ENCODE assay signal across 13 cellular contexts in the genomic region with DNA sequence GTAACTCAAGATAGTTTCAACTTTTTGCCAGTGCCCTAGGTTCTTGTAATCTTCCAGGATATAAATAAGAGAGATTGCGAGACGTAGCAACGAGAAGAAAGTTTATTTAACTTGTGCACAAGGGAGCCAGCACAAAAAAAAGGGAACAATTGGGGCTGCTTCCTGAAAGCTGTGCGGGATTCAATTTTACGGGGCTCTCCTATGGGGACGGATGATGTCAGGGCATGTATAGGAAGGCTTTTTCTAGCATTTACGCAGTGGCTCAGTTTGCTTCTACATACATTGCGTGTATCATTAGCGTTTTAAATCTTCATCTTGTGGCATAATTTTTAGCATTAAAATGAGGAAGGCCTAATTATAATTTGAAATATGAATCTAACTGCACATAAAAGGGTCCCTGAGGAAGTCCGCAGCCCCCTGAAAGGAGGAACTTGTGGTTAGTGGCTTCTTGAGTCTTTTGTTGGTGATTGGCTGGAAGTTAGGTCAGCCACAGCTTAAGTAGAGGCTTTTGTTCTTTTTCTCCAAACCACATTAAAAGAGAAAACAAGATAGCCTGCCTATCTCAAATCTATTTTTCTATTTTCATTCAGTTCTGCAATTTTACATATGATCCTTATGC.
DNase-seq lines count a peak whose midpoint lies in the region; ATAC-seq, FAIRE-seq and TF ChIP-seq lines count a peak whose summit lies in the region.
"Had no signal": no experiment of that assay in that cellular context is flagged by ENCODE, and none has a peak within 500 bp of the region (broad histone marks: within the 10 kb centered on the region; RNA-seq: fewer than 3 reads in every experiment).

No MANE protein-coding gene starts in this region.

- intact Hi-C loops in GM12878 (cut with micrococcal nuclease; ENCODE audit: unreplicated experiment) = loop anchor here (2.0 to 5.0 kb wide), 3 partner anchors 69 to 549 kb away; no protein-coding TSS in a partner anchor

- H3K27ac Mint-ChIP-seq in GM23338 (peak overlapping the region; percentile 55; the same call in 1 of the 2 replicates), osteocyte (ENCODE audit: unreplicated experiment) (no peak overlapping the region)

- no peak for TF ChIP-seq POLR2A in GM12878 (IDR thresholded peaks at IDR 0.05; ENCODE audit: low read depth, low read length)
- TF ChIP-seq POLR2A in erythroblast (IDR thresholded peaks at IDR 0.05; ENCODE audit: low read length) = no peak

- TF ChIP-seq EP300 in GM12878 (IDR thresholded peaks at IDR 0.05; ENCODE audit: borderline replicate concordance in 1 of 2, control insufficient read depth in 1 of 2, low read depth in 2 of 2, low read length in 2 of 2) = no peak; a peak in 2 of 4 replicates

- H3K79me2 ChIP-seq in GM23338 (replicated peaks; ENCODE audit: insufficient read depth) = no peaks in the 10 kb centered on the region
- no peaks in the 10 kb centered on the region for H3K79me2 ChIP-seq in GM12878 (ENCODE audit: control insufficient read depth, insufficient read depth, low read length)

- SMC1A ChIA-PET in GM12878 (lab: Charles Lee; ENCODE audit: uncharacterized antibody, unreplicated experiment) = interaction anchor here (0.7 to 1.7 kb wide), 4 partner anchors 69 to 1393 kb away, joined by 3 to 6 read pairs (median 4); no protein-coding TSS in a partner anchor

- H3K4me1 ChIP-seq in GM23338 (ENCODE audit: insufficient read depth) (no peaks in the 10 kb centered on the region), GM12878 (ENCODE audit: control insufficient read depth, insufficient read depth, low read length) (no peaks in the 10 kb centered on the region)
- H3K4me1 ChIP-seq: BE2C had no signal

- H3K27ac ChIP-seq in GM23338 (ENCODE audit: low read depth) = no peak overlapping the region
- no peak overlapping the region; the same call in 1 of the 2 replicates for H3K27ac ChIP-seq in GM12878 (ENCODE audit: control insufficient read depth, insufficient read depth)

- no peak overlapping the region for H3K4me3 Mint-ChIP-seq in GM23338
- no peak overlapping the region for H3K4me3 Mint-ChIP-seq in osteocyte (ENCODE audit: unreplicated experiment)

- H3K27me3 ChIP-seq in GM23338 (ENCODE audit: insufficient read depth) (no peaks in the 10 kb centered on the region), GM12878 (replicated peaks in 1 of 2; ENCODE audit: control insufficient read depth in 2 of 2, insufficient read depth in 2 of 2, low read length in 1 of 2) (no peaks in the 10 kb centered on the region)
- H3K27me3 ChIP-seq: BE2C had no signal

- H3K27me3 Mint-ChIP-seq in GM23338 (ENCODE audit: insufficient read depth, low read depth, poor library complexity) = no peaks in the 10 kb centered on the region
- no peaks in the 10 kb centered on the region for H3K27me3 Mint-ChIP-seq in osteocyte (ENCODE audit: unreplicated experiment)

- H3K9me2 ChIP-seq in GM23338 (ENCODE audit: insufficient read depth) = no peaks in the 10 kb centered on the region

- H4K20me1 ChIP-seq in GM23338 (replicated peaks; ENCODE audit: insufficient read depth) (no peaks in the 10 kb centered on the region), GM12878 (ENCODE audit: control insufficient read depth, insufficient read depth) (no peaks in the 10 kb centered on the region)

- peak overlapping the region; percentile 46; the same call in 1 of the 2 replicates for H3K4me3 ChIP-seq in GM08714 (ENCODE audit: low read length)
- no peak overlapping the region for H3K4me3 ChIP-seq in GM23338
- peak overlapping the region; percentile 21; the same call in 1 of the 2 replicates for H3K4me3 ChIP-seq in GM12878

- H3K36me3 Mint-ChIP-seq in GM23338 (ENCODE audit: low read depth) (no peaks in the 10 kb centered on the region), osteocyte (ENCODE audit: unreplicated experiment) (no peaks in the 10 kb centered on the region)

- no peaks in the 10 kb centered on the region for H3K9me3 Mint-ChIP-seq in GM23338
- H3K9me3 Mint-ChIP-seq in osteocyte (ENCODE audit: unreplicated experiment) = peaks cover 8% of the 10 kb centered on the region

- CTCF ChIA-PET in GM12878 (lab: Yijun Ruan, JAX) = interaction anchor here (1.9 kb wide), 1 partner anchor 71 kb away, joined by 15 read pairs; no protein-coding TSS in a partner anchor

- H3K4me1 Mint-ChIP-seq in GM23338 = peaks cover 7% of the 10 kb centered on the region
- peaks cover 10% of the 10 kb centered on the region for H3K4me1 Mint-ChIP-seq in osteocyte (ENCODE audit: unreplicated experiment)

- WGBS in GM12878 (ENCODE audit: insufficient coverage, insufficient replicate concordance, low lambda C conversion rate, missing lambda C conversion rate) = 15% methylated on average over 10 of the region's 10 CpGs

- no peak overlapping the region for H3K4me2 ChIP-seq in GM23338
- H3K4me2 ChIP-seq in GM12878 (ENCODE audit: control insufficient read depth, insufficient read depth) = peak overlapping the region; percentile 44

- H2AFZ ChIP-seq in GM23338 (peak overlapping the region; percentile 72; the same call in 1 of the 2 replicates), GM12878 (ENCODE audit: control insufficient read depth, low read depth, low read length) (peak overlapping the region; percentile 31)

- no peak for FAIRE-seq in GM12878 (lab: Jason Lieb, UNC)
- FAIRE-seq: frontal cortex had no signal

- no TSS peak for BruUV-seq in GM12878 (replicated peaks; lab: Mats Ljungman, UMichigan)

- RAD21 ChIA-PET in GM12878 (lab: Charles Lee; ENCODE audit: unreplicated experiment) = interaction anchor here (1.0 to 2.0 kb wide), 3 partner anchors 71 to 547 kb away, joined by 3 to 9 read pairs (median 6); no protein-coding TSS in a partner anchor

- in situ Hi-C loops in KBM-7 (cut with MboI; ENCODE audit: low pct_unique_long_range_greater_than_20kb, low sequenced_read_pairs) (no loop called here), GM12878 (cut with MboI) (no loop called here)

- ATAC-seq in GM23338 (no peak), GM12878 (peak; percentile 82), SK-N-SH treated with all-trans-retinoic acid at 6 μM for 48 hours (no peak)

- H3F3A ChIP-seq in GM23338 (replicated peaks; ENCODE audit: low read depth) = no peaks in the 10 kb centered on the region

- H3K9me3 ChIP-seq in GM12878 (replicated peaks; ENCODE audit: control insufficient read depth, insufficient read depth, low read length) = no peaks in the 10 kb centered on the region
- H3K9me3 ChIP-seq: BE2C had no signal

- TF ChIP-seq CTCF in GM23338 (conservative IDR thresholded peaks at IDR 0.05; ENCODE audit: low read depth in 2 of 2) (no peak), GM12878 (IDR thresholded peaks at IDR 0.05 in 2 of 3, conservative IDR thresholded peaks at IDR 0.05 in 1 of 3; ENCODE audit: control insufficient read depth in 2 of 3, extremely low read depth in 1 of 3, insufficient read depth in 1 of 3, low read depth in 3 of 3, low read length in 3 of 3) (no peak), osteocyte (IDR thresholded peaks at IDR 0.05) (no peak)

- POLR2A ChIA-PET in GM12878 (lab: Charles Lee) = no interaction called here

- H3K36me3 ChIP-seq in GM23338 (ENCODE audit: insufficient read depth) = no peaks in the 10 kb centered on the region
- H3K36me3 ChIP-seq in GM12878 (ENCODE audit: control insufficient read depth in 2 of 2, insufficient read depth in 2 of 2, low read length in 1 of 2) = no peaks in the 10 kb centered on the region
- H3K36me3 ChIP-seq: BE2C had no signal

- TF ChIP-seq RAD21 in GM12878 (IDR thresholded peaks at IDR 0.05; ENCODE audit: insufficient read depth, low read depth, low read length) = no peak

- no peak for DNase-seq in GM23338 (ENCODE audit: low spot score)
- DNase-seq in KBM-7 = peak; percentile 94
- peak; percentile 25 for DNase-seq in GM12878 (ENCODE audit: low read depth, low spot score)
- no peak for DNase-seq in osteocyte (ENCODE audit: extremely low spot score, unreplicated experiment)
- DNase-seq in H4 (ENCODE audit: low spot score) = no peak
- no peak for DNase-seq in erythroblast (lab: John Stamatoyannopoulos, UW)
- DNase-seq: activated gamma-delta T cell; BE2C; NCI-H1092 treated with DMSO at 0.1 percent for 48 hours; NK-92 treated with Interleukin-12 subunit alpha and Interleukin-12 subunit beta, amount 100 ng/mL, for 24 hours had no signal

- no peak overlapping the region for H3K9ac ChIP-seq in GM12878 (ENCODE audit: control insufficient read depth, insufficient read depth, low read length)

TF ChIP-seq in GM23338, 12 proteins besides CTCF, POLR2A, EP300 and RAD21 (continues in another document):
- TF ChIP-seq, protein P1, sequence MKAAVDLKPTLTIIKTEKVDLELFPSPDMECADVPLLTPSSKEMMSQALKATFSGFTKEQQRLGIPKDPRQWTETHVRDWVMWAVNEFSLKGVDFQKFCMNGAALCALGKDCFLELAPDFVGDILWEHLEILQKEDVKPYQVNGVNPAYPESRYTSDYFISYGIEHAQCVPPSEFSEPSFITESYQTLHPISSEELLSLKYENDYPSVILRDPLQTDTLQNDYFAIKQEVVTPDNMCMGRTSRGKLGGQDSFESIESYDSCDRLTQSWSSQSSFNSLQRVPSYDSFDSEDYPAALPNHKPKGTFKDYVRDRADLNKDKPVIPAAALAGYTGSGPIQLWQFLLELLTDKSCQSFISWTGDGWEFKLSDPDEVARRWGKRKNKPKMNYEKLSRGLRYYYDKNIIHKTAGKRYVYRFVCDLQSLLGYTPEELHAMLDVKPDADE (IDR thresholded peaks at IDR 0.05) = no peak
- no peak for TF ChIP-seq CREB1 (CRISPR knock-in tag; IDR thresholded peaks at IDR 0.05; ENCODE audit: low read depth)

TF ChIP-seq in GM12878, 131 proteins besides CTCF, POLR2A, EP300 and RAD21 (continues in another document):
- TF ChIP-seq RBBP5 (conservative IDR thresholded peaks at IDR 0.05) = no peak
- TF ChIP-seq RFX5 (IDR thresholded peaks at IDR 0.05; ENCODE audit: low read depth, low read length) = no peak
- no peak for TF ChIP-seq NR2F1 (conservative IDR thresholded peaks at IDR 0.05)
- no peak for TF ChIP-seq IRF4 (IDR thresholded peaks at IDR 0.05; ENCODE audit: low read depth, low read length)
- no peak for TF ChIP-seq KDM1A (IDR thresholded peaks at IDR 0.05; ENCODE audit: borderline replicate concordance)
- 0 out of 4 replicates have a peak, but pooled peaks of 1 of the 2 experiments have one; percentile 14 for TF ChIP-seq IKZF2 (IDR thresholded peaks at IDR 0.05)
- no peak for TF ChIP-seq SMAD5 (IDR thresholded peaks at IDR 0.05; ENCODE audit: low read depth)
- no peak for TF ChIP-seq MYB (IDR thresholded peaks at IDR 0.05; ENCODE audit: borderline replicate concordance, low read depth, low read length)

TF ChIP-seq in SK-N-SH treated with all-trans-retinoic acid at 6 μM for 48 hours, 23 proteins besides CTCF, POLR2A, EP300 and RAD21 (continues in another document):
- TF ChIP-seq RARB (CRISPR knock-in tag; IDR thresholded peaks at IDR 0.05) = no peak
- no peak for TF ChIP-seq ESRRG (CRISPR knock-in tag; IDR thresholded peaks at IDR 0.05)
- no peak for TF ChIP-seq ZNF565 (CRISPR knock-in tag; conservative IDR thresholded peaks at IDR 0.05; ENCODE audit: low read depth)
- TF ChIP-seq PPARA (CRISPR knock-in tag; IDR thresholded peaks at IDR 0.05; ENCODE audit: borderline replicate concordance) = no peak

Comparison
In these comparisons a context has a peak if more than half of its experiments do, and no peak if none do; other contexts are left out.
1. DNase-seq: peak in KBM-7 (single experiment) and GM12878 (single experiment); none in GM23338 (single experiment), osteocyte (single experiment), H4 (single experiment) and erythroblast (0 of 2).